ENCODE assay signal across 8 cellular contexts in the genomic region with DNA sequence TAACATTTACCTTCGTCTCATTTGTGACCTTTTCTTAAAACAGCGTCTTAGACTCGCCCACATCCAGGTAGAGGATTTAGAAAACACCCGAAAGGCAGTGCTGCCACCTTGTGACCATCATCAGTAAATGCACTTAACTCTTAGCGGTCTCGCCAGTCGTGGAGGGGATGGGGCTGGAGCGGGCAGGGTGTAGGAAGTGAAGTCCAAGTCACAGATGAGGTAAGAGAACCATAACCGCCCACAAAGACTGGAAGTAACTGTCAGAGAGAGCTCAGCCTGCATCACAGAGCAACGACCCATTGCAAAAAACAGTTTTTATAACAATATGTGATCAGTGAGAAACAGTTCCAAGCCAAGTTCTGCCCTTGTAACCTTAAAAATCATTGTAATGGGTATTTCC. TPM values are rescaled to one million over a fixed set of nuclear protein-coding genes. Genes with fewer than 3 reads are reported as not detected.
DNase-seq lines count a peak whose midpoint lies in the region; ATAC-seq and TF ChIP-seq lines count a peak whose summit lies in the region.

No MANE protein-coding gene starts in this region.

- no peak for TF ChIP-seq POLR2A in sigmoid colon (IDR thresholded peaks at IDR 0.05)

- H3K4me3 ChIP-seq in GM12864 (ENCODE audit: low read depth, low read length) (no peak overlapping the region), SK-N-SH (ENCODE audit: low read depth in 2 of 2, low read length in 1 of 2) (no peak overlapping the region; a peak in 1 of 4 replicates), right atrium auricular region (no peak overlapping the region), sigmoid colon (no peak overlapping the region)

- TF ChIP-seq CTCF in GM12864 (IDR thresholded peaks at IDR 0.05; ENCODE audit: low read depth, low read length, missing control alignments) (peak; percentile 81), SK-N-SH (IDR thresholded peaks at IDR 0.05) (peak; percentile 87), right atrium auricular region (IDR thresholded peaks at IDR 0.05) (peak; percentile 38 to 74), sigmoid colon (IDR thresholded peaks at IDR 0.05) (peak; percentile 51 to 73 (median 64))

- no peaks in the 10 kb centered on the region for H3K36me3 ChIP-seq in SK-N-SH (replicated peaks in 1 of 2; ENCODE audit: control insufficient read depth in 1 of 2, insufficient read depth in 2 of 2, low read length in 1 of 2)
- H3K36me3 ChIP-seq in right atrium auricular region, result no peaks in the 10 kb centered on the region
- no peaks in the 10 kb centered on the region for H3K36me3 ChIP-seq in sigmoid colon

- H3K36me3 Mint-ChIP-seq in activated naive CD8-positive, alpha-beta T cell, result no peaks in the 10 kb centered on the region

- H3K9me3 ChIP-seq in SK-N-SH (no peaks in the 10 kb centered on the region), right atrium auricular region (no peaks in the 10 kb centered on the region), sigmoid colon (no peaks in the 10 kb centered on the region)

- H3K9me3 Mint-ChIP-seq in activated naive CD8-positive, alpha-beta T cell (ENCODE audit: low read depth), result no peaks in the 10 kb centered on the region

- H3K9ac ChIP-seq in SK-N-SH, result no peak overlapping the region

- no peaks in the 10 kb centered on the region for H3K9me2 ChIP-seq in SK-N-SH

- H3K4me1 Mint-ChIP-seq in activated naive CD8-positive, alpha-beta T cell (ENCODE audit: low read depth), result peaks cover 17% of the 10 kb centered on the region

- no peak for TF ChIP-seq EP300 in SK-N-SH (IDR thresholded peaks at IDR 0.05; ENCODE audit: borderline replicate concordance in 1 of 2, low read depth in 1 of 2, low read length in 1 of 2)
- no peak for TF ChIP-seq EP300 in sigmoid colon (IDR thresholded peaks at IDR 0.05)

- H3K27me3 Mint-ChIP-seq in activated naive CD8-positive, alpha-beta T cell, result peaks cover 40% of the 10 kb centered on the region

- H2AFZ ChIP-seq in SK-N-SH (ENCODE audit: low read depth), result no peak overlapping the region

- H3K27ac ChIP-seq in SK-N-SH (ENCODE audit: low read depth in 2 of 2, low read length in 1 of 2) (no peak overlapping the region), right atrium auricular region (no peak overlapping the region), sigmoid colon (no peak overlapping the region)

- H4K20me1 ChIP-seq in SK-N-SH (ENCODE audit: insufficient read depth), result no peaks in the 10 kb centered on the region

- H3K4me3 Mint-ChIP-seq in activated naive CD8-positive, alpha-beta T cell, result peak overlapping the region; percentile 33

- intact Hi-C loops in sigmoid colon (cut with DNase I), result no loop called here

- H3K79me2 ChIP-seq in SK-N-SH (ENCODE audit: insufficient read depth), result no peaks in the 10 kb centered on the region

- peaks cover 59% of the 10 kb centered on the region for H3K27me3 ChIP-seq in SK-N-SH (ENCODE audit: insufficient read depth)
- peaks cover 0 to 7% of the 10 kb centered on the region in 2 donors for H3K27me3 ChIP-seq in right atrium auricular region
- H3K27me3 ChIP-seq in sigmoid colon, result peaks cover 5 to 72% (median 13%) of the 10 kb centered on the region in 3 donors

- whole genome bisulfite sequencing in SK-N-SH (ENCODE audit: low lambda C conversion rate), result 0% methylated on average over 10 of the region's 10 CpGs
- WGBS in sigmoid colon, 2 donors, result 0 to 1% methylated on average over 10 of the region's 10 CpGs

- peak; percentile 52 for TF ChIP-seq RAD21 in SK-N-SH (IDR thresholded peaks at IDR 0.05; ENCODE audit: low read length)

- ATAC-seq in HG03442 (IDR thresholded peaks at IDR 0.05; ENCODE audit: unreplicated experiment) (no peak), HG02763 (IDR thresholded peaks at IDR 0.05; ENCODE audit: unreplicated experiment) (no peak)

- POLR2A ChIA-PET in SK-N-SH (lab: Yijun Ruan, JAX), result no interaction called here

- CTCF ChIA-PET in SK-N-SH (lab: Yijun Ruan, JAX), result interaction anchor here (0.6 to 4.3 kb wide), 13 partner anchors 9 to 677 kb away, joined by 3 to 28 read pairs (median 3); partner anchors contain the start of genes CEACAM3 and CEACAM6

- no peaks in the 10 kb centered on the region for H3F3A ChIP-seq in SK-N-SH (replicated peaks; ENCODE audit: insufficient read depth)

- no peak overlapping the region for H3K27ac Mint-ChIP-seq in activated naive CD8-positive, alpha-beta T cell

- DNase-seq in GM12864 (ENCODE audit: low read depth) (peak; percentile 62), NCI-H1105 (lab: John Stamatoyannopoulos, UW) (peak; percentile 80), SK-N-SH (peak; percentile 76), right atrium auricular region (ENCODE audit: low spot score) (peak; percentile 63), sigmoid colon (no peak)

- no peak overlapping the region for H3K4me2 ChIP-seq in SK-N-SH

- no peaks in the 10 kb centered on the region for H3K4me1 ChIP-seq in SK-N-SH (ENCODE audit: control insufficient read depth in 1 of 2, insufficient read depth in 2 of 2, low read depth in 1 of 2, low read length in 1 of 2)
- no peaks in the 10 kb centered on the region for H3K4me1 ChIP-seq in right atrium auricular region
- H3K4me1 ChIP-seq in sigmoid colon, result peaks cover 0 to 10% (median 4%) of the 10 kb centered on the region in 4 donors

TF ChIP-seq in SK-N-SH, 30 proteins besides CTCF, POLR2A, EP300 and RAD21:
- TF ChIP-seq SMC3 (IDR thresholded peaks at IDR 0.05; ENCODE audit: low read depth, low read length), result 0 out of 2 replicates have a peak, but pooled peaks have one; percentile 6
- TF ChIP-seq FOXJ3 (CRISPR knock-in tag; IDR thresholded peaks at IDR 0.05), result no peak
- no peak for TF ChIP-seq TEAD4 (IDR thresholded peaks at IDR 0.05; ENCODE audit: borderline replicate concordance, insufficient read depth)
- TF ChIP-seq GATA2 (CRISPR knock-in tag; IDR thresholded peaks at IDR 0.05), result no peak
- TF ChIP-seq, protein P1, sequence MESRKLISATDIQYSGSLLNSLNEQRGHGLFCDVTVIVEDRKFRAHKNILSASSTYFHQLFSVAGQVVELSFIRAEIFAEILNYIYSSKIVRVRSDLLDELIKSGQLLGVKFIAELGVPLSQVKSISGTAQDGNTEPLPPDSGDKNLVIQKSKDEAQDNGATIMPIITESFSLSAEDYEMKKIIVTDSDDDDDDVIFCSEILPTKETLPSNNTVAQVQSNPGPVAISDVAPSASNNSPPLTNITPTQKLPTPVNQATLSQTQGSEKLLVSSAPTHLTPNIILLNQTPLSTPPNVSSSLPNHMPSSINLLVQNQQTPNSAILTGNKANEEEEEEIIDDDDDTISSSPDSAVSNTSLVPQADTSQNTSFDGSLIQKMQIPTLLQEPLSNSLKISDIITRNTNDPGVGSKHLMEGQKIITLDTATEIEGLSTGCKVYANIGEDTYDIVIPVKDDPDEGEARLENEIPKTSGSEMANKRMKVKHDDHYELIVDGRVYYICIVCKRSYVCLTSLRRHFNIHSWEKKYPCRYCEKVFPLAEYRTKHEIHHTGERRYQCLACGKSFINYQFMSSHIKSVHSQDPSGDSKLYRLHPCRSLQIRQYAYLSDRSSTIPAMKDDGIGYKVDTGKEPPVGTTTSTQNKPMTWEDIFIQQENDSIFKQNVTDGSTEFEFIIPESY (IDR thresholded peaks at IDR 0.05; ENCODE audit: borderline replicate concordance, low read depth), result no peak
- TF ChIP-seq FOXM1 (IDR thresholded peaks at IDR 0.05; ENCODE audit: low read depth), result no peak

RNA-seq across cellular contexts. Expression of gene CEACAM3, which starts 10.7 kb away (rescaled TPM):
- polyA plus RNA-seq in SK-N-SH (2012; rRNA removed) (not detected in 2 replicates), sigmoid colon (1 to 10 TPM in 1 of 3 donors, not detected in 2; 2.3 TPM)
- polyA plus RNA-seq in SK-N-SH (2012; cell fraction: cytosol; rRNA removed), result not detected in 2 replicates
- polyA plus RNA-seq in SK-N-SH (2012; cell fraction: nucleus; rRNA removed), result not detected in 2 replicates
- total RNA-seq in right atrium auricular region (not detected), sigmoid colon (not detected)

RNA-seq across cellular contexts. Expression of gene CEACAM6, which starts 30.3 kb away (rescaled TPM):
- polyA plus RNA-seq in SK-N-SH (2012; rRNA removed) (not detected in 2 replicates), sigmoid colon (100 to 1,000 TPM in 2 of 3 donors, 10 to 100 TPM in 1; 35.4 to 516 (median 161) TPM)
- not detected in 2 replicates for polyA plus RNA-seq in SK-N-SH (2012; cell fraction: cytosol; rRNA removed)
- not detected in 2 replicates for polyA plus RNA-seq in SK-N-SH (2012; cell fraction: nucleus; rRNA removed)
- total RNA-seq in right atrium auricular region (not detected), sigmoid colon (under 1 TPM in 3 of 4 donors, not detected in 1; 0.27 to 0.71 (median 0.28) TPM)

RNA-seq across cellular contexts. Expression of gene LYPD4, which starts 58.8 kb away (rescaled TPM):
- polyA plus RNA-seq in SK-N-SH (2012; rRNA removed) (not detected in 2 replicates), sigmoid colon (under 1 TPM in 1 of 3 donors, not detected in 2; 0.60 TPM)
- not detected in 2 replicates for polyA plus RNA-seq in SK-N-SH (2012; cell fraction: cytosol; rRNA removed)
- not detected in 2 replicates for polyA plus RNA-seq in SK-N-SH (2012; cell fraction: nucleus; rRNA removed)
- total RNA-seq in right atrium auricular region (not detected), sigmoid colon (not detected)

RNA-seq across cellular contexts. Expression of gene DMRTC2, which starts 59.2 kb away (rescaled TPM):
- polyA plus RNA-seq in SK-N-SH (2012; rRNA removed), result not detected in 2 replicates
- not detected in 2 replicates for polyA plus RNA-seq in SK-N-SH (2012; cell fraction: cytosol; rRNA removed)
- polyA plus RNA-seq in SK-N-SH (2012; cell fraction: nucleus; rRNA removed), result not detected in 2 replicates
- total RNA-seq in right atrium auricular region, result not detected
- total RNA-seq in sigmoid colon, result not detected
- not detected for polyA plus RNA-seq in sigmoid colon
